Comparison of ENCODE assay signal across 8 cellular contexts in genomic region chr1:47533176-47534039, GRCh38.
DNase-seq lines count a peak whose midpoint lies in the region; ATAC-seq and TF ChIP-seq lines count a peak whose summit lies in the region.

No MANE protein-coding gene starts in this region.

- in situ Hi-C loops in astrocyte of the cerebellum (cut with HindIII; ENCODE audit: low sequenced_read_pairs): no loop called here

- peaks cover 25% of the 10 kb centered on the region for H3K4me1 Mint-ChIP-seq in HFFc6 (ENCODE audit: low read depth)

- no peaks in the 10 kb centered on the region for H3K4me1 ChIP-seq in OCI-LY7 (ENCODE audit: insufficient read depth, low read length, poor library complexity, severe bottlenecking)
- 0 out of 2 replicates have a peak, but pooled peaks cover 6% of the 10 kb centered on the region for H3K4me1 ChIP-seq in PC-9 (replicated peaks; ENCODE audit: insufficient read depth)

- BruUV-seq in OCI-LY7 (replicated peaks; lab: Mats Ljungman, UMichigan) (no TSS peak), PC-9 (replicated peaks; lab: Mats Ljungman, UMichigan) (no TSS peak)

- H3K9me3 ChIP-seq in OCI-LY7 (ENCODE audit: low read length) (peaks cover 12% of the 10 kb centered on the region), PC-9 (ENCODE audit: insufficient read depth, low read depth) (peaks cover 14% of the 10 kb centered on the region; the same call in 1 of the 2 replicates)

- no peak for ATAC-seq in GM18868 (IDR thresholded peaks at IDR 0.05; ENCODE audit: unreplicated experiment)

- H3K4me2 ChIP-seq in OCI-LY7 (ENCODE audit: low read length) (no peak overlapping the region), PC-9 (no peak overlapping the region)

- TF ChIP-seq CTCF in HFFc6 (IDR thresholded peaks at IDR 0.05) (no peak), astrocyte of the cerebellum (IDR thresholded peaks at IDR 0.05; ENCODE audit: low read depth, low read length, missing control alignments) (no peak), OCI-LY7 (conservative IDR thresholded peaks at IDR 0.05; ENCODE audit: low read length) (no peak), PC-9 (conservative IDR thresholded peaks at IDR 0.05) (no peak)

- H2AFZ ChIP-seq in OCI-LY7 (ENCODE audit: low read length) (no peak overlapping the region), PC-9 (no peak overlapping the region)

- CTCF ChIA-PET in OCI-LY7 (lab: Charles Lee; ENCODE audit: unreplicated experiment): no interaction called here
- CTCF ChIA-PET in PC-9 (lab: Charles Lee): no interaction called here

- H3K79me2 ChIP-seq in OCI-LY7 (ENCODE audit: insufficient read depth, low read depth, low read length) (no peaks in the 10 kb centered on the region), PC-9 (ENCODE audit: low read depth) (no peaks in the 10 kb centered on the region)

- POLR2A ChIA-PET in OCI-LY7 (lab: Charles Lee) (no interaction called here), PC-9 (lab: Charles Lee; ENCODE audit: unreplicated experiment) (no interaction called here)

- H3K4me3 Mint-ChIP-seq in HFFc6: peak overlapping the region; percentile 78

- intact Hi-C loops in OCI-LY7 (cut with micrococcal nuclease; ENCODE audit: unreplicated experiment) (no loop called here), PC-9 (cut with micrococcal nuclease; ENCODE audit: unreplicated experiment) (no loop called here)

- H3K36me3 ChIP-seq in OCI-LY7 (ENCODE audit: insufficient read depth, low read length): no peaks in the 10 kb centered on the region
- H3K36me3 ChIP-seq in PC-9 (ENCODE audit: low read depth): no peaks in the 10 kb centered on the region

- no peaks in the 10 kb centered on the region for H3F3A ChIP-seq in PC-9 (ENCODE audit: insufficient read depth, low read depth)

- H3K27me3 ChIP-seq in PC-9 (ENCODE audit: insufficient read depth, low read depth): no peaks in the 10 kb centered on the region

- H3K4me3 ChIP-seq in astrocyte of the cerebellum (ENCODE audit: low read depth, low read length): peak overlapping the region; percentile 41
- peak overlapping the region; percentile 25 for H3K4me3 ChIP-seq in iPS-11a (ENCODE audit: low read depth, low read length)
- H3K4me3 ChIP-seq in OCI-LY7 (ENCODE audit: low read depth, low read length, poor library complexity, severe bottlenecking): no peak overlapping the region
- no peak overlapping the region for H3K4me3 ChIP-seq in PC-9

- H4K20me1 ChIP-seq in OCI-LY7 (ENCODE audit: insufficient read depth, low read length) (no peaks in the 10 kb centered on the region), PC-9 (ENCODE audit: insufficient read depth) (no peaks in the 10 kb centered on the region)

- H3K27ac Mint-ChIP-seq in HFFc6: peak overlapping the region; percentile 29; the same call in 1 of the 2 replicates

- peaks cover 18% of the 10 kb centered on the region for H3K27me3 Mint-ChIP-seq in HFFc6 (ENCODE audit: insufficient read depth)

- DNase-seq in AG08395 (ENCODE audit: low spot score): peak; percentile 64
- peak; percentile 54 for DNase-seq in HFFc6
- peak; percentile 39 for DNase-seq in astrocyte of the cerebellum (ENCODE audit: low read depth)
- DNase-seq in retina: peak; percentile 91
- DNase-seq in OCI-LY7 (ENCODE audit: low spot score): no peak
- DNase-seq in PC-9: no peak

- peaks cover 13% of the 10 kb centered on the region for H3K9me3 Mint-ChIP-seq in HFFc6

- no peak overlapping the region for H3K27ac ChIP-seq in OCI-LY7 (ENCODE audit: low read depth, low read length, poor library complexity, severe bottlenecking)
- H3K27ac ChIP-seq in PC-9: no peak overlapping the region

- peaks cover 6% of the 10 kb centered on the region; the same call in 1 of the 2 replicates for H3K36me3 Mint-ChIP-seq in HFFc6 (ENCODE audit: low read depth)

- H3K9me2 ChIP-seq in OCI-LY7 (ENCODE audit: insufficient read depth, low read length): no peaks in the 10 kb centered on the region
- no peaks in the 10 kb centered on the region for H3K9me2 ChIP-seq in PC-9 (ENCODE audit: insufficient read depth)

Comparison
In these comparisons a context has a peak if more than half of its experiments do, and no peak if none do; other contexts are left out.
1. DNase-seq: peak in AG08395 (single experiment), HFFc6 (single experiment), astrocyte of the cerebellum (single experiment) and retina (single experiment); none in OCI-LY7 (single experiment) and PC-9 (0 of 2).
2. H3K4me3 ChIP-seq: peak in astrocyte of the cerebellum (single experiment) and iPS-11a (single experiment); none in OCI-LY7 (single experiment) and PC-9 (single experiment).